In the genomic region with DNA sequence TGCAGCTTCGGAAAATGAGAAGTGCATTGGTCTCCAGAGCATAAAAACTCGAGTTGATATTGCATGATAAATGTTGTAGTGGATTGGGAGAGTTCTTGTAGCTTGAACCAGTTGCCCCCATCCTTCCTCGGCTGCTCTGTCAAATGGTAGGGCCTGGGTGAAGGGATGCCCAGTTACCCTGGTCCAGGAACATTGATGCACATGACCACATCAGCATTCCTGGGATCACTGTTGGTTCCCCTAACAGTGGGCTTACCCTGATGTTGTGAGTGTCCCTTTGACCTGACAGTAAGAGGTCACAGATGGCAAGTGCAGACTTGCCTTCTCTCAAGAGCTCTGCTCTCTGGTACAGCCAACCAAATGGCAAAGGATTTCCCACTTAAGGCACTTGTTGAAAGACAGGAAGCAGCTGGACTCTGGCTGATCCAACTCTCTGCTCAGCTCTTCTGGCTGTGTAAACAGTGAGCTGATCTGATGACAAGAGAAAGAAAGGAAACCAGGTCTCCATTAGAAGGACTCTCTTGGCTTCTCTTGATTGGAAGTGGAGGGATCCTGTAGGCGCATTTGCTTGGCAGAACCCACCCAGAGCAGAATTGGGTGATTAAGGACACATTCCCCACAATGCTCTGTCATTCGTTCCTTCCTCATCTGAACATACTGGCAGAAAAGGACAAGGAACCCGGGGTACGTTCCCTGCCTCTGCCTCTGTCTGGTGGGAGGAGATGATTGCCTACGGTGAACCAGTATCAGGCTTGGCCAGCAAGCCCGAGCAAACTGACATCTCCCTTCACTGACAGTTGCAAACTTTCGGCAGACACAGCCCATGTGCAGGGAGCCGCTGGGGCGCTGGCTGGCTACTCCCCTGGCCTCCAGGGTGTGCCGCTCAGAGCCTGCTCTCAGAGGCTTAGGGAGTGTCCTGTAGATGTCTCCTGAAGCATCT, we compare ENCODE assay signal across 8 cellular contexts. TPM values are rescaled to one million over a fixed set of nuclear protein-coding genes. Genes with fewer than 3 reads are reported as not detected.
A peak's percentile ranks its signal among the peaks of the same experiment; 100 is the strongest.
DNase-seq lines count a peak whose midpoint lies in the region; ATAC-seq and TF ChIP-seq lines count a peak whose summit lies in the region.

No MANE protein-coding gene starts in this region.

- H3K9me3 Mint-ChIP-seq in activated T-cell treated with anti-CD3 and anti-CD28 coated beads, Interleukin-2, amount 50 U/mL, for 72 hours = no peaks in the 10 kb centered on the region

- no peaks in the 10 kb centered on the region for H3K36me3 ChIP-seq in left lung

- H3K4me3 ChIP-seq in WI38 (ENCODE audit: low read depth, low read length) (peak overlapping the region; percentile 47), left lung (no peak overlapping the region)

- peak; percentile 28 for DNase-seq in A172 (ENCODE audit: low spot score)
- DNase-seq in NCI-H1105 (lab: John Stamatoyannopoulos, UW) = peak; percentile 74
- DNase-seq in left lung = peak in 1 of 2 donors; percentile 78
- DNase-seq in activated CD8-positive, alpha-beta memory T cell treated with anti-CD3 and anti-CD28 coated beads for 24 hours = no peak
- DNase-seq in activated T-cell treated with anti-CD3 and anti-CD28 coated beads, Interleukin-2, amount 50 U/mL, for 72 hours = no peak
- DNase-seq in ureter (ENCODE audit: low spot score) = no peak

- peaks cover 18% of the 10 kb centered on the region for H3K4me1 Mint-ChIP-seq in activated T-cell treated with anti-CD3 and anti-CD28 coated beads, Interleukin-2, amount 50 U/mL, for 72 hours (ENCODE audit: low read depth)

- no peaks in the 10 kb centered on the region for H3K27me3 Mint-ChIP-seq in activated T-cell treated with anti-CD3 and anti-CD28 coated beads, Interleukin-2, amount 50 U/mL, for 72 hours (ENCODE audit: low read depth)

- TF ChIP-seq CTCF in WI38 (IDR thresholded peaks at IDR 0.05; ENCODE audit: low read depth, low read length) = no peak
- no peak for TF ChIP-seq CTCF in left lung (IDR thresholded peaks at IDR 0.05)

- H3K36me3 Mint-ChIP-seq in activated T-cell treated with anti-CD3 and anti-CD28 coated beads, Interleukin-2, amount 50 U/mL, for 72 hours (ENCODE audit: insufficient read depth in 2 of 2) = peaks cover 2 to 3% of the 10 kb centered on the region in 2 donors

- peak overlapping the region; percentile 53 to 63 for H3K27ac ChIP-seq in left lung

- intact Hi-C loops in left lung (cut with DNase I) = no loop called here

- H3K27me3 ChIP-seq in left lung = no peaks in the 10 kb centered on the region

- no peak overlapping the region for H3K27ac Mint-ChIP-seq in activated T-cell treated with anti-CD3 and anti-CD28 coated beads, Interleukin-2, amount 50 U/mL, for 72 hours

- ATAC-seq in left lung = peak; percentile 76
- no peak for ATAC-seq in activated T-cell treated with anti-CD3 and anti-CD28 coated beads, Interleukin-2, amount 50 U/mL, for 72 hours (replicated peaks in 1 of 2)
- ATAC-seq in HG03571 (IDR thresholded peaks at IDR 0.05; ENCODE audit: unreplicated experiment) = no peak

- no peaks in the 10 kb centered on the region for H3K9me3 ChIP-seq in left lung

- peaks cover 18 to 38% of the 10 kb centered on the region in 2 donors for H3K4me1 ChIP-seq in left lung

- no peak overlapping the region for H3K4me3 Mint-ChIP-seq in activated T-cell treated with anti-CD3 and anti-CD28 coated beads, Interleukin-2, amount 50 U/mL, for 72 hours

RNA-seq across cellular contexts. Expression of a gene that starts 29.3 kb away (rescaled TPM):
- 0.65 and 2.1 TPM in 2 replicates for total RNA-seq in A172 (2014; rRNA removed; shearing (Covaris generic))
- total RNA-seq in left lung = 1 to 10 TPM; 7.3 to 9.9 TPM
- total RNA-seq in activated T-cell treated with anti-CD3 and anti-CD28 coated beads, Interleukin-2, amount 50 U/mL, for 72 hours = under 1 TPM; 0.35 to 0.43 TPM
- 16.9 TPM for total RNA-seq in ureter

Comparison
In these comparisons a context has a peak if more than half of its experiments do, and no peak if none do; other contexts are left out.
1. DNase-seq: peak in A172 (single experiment) and NCI-H1105 (single experiment); none in activated CD8-positive, alpha-beta memory T cell treated with anti-CD3 and anti-CD28 coated beads for 24 hours (single experiment), activated T-cell treated with anti-CD3 and anti-CD28 coated beads, Interleukin-2, amount 50 U/mL, for 72 hours (0 of 2) and ureter (single experiment).